8 cellular contexts compared by ENCODE assay signal in genomic region chr3:137692803-137693431, GRCh38.
DNase-seq lines count a peak whose midpoint lies in the region; ATAC-seq and TF ChIP-seq lines count a peak whose summit lies in the region.

No MANE protein-coding gene starts in this region.

- TF ChIP-seq CTCF in GM10266 (IDR thresholded peaks at IDR 0.05; ENCODE audit: control insufficient read depth, insufficient read depth, low read depth, missing control alignments) (peak; percentile 47), mesothelial cell of epicardium (IDR thresholded peaks at IDR 0.05; ENCODE audit: unreplicated experiment) (peak; percentile 25)

- H3K36me3 Mint-ChIP-seq in mesothelial cell of epicardium = no peaks in the 10 kb centered on the region

- ATAC-seq in GM19397 (IDR thresholded peaks at IDR 0.05; ENCODE audit: unreplicated experiment) (no peak), GM21447 (IDR thresholded peaks at IDR 0.05; ENCODE audit: unreplicated experiment) (no peak)

- DNase-seq in GM10266 (ENCODE audit: extremely low spot score) (peak; percentile 40), HuH-7.5 (ENCODE audit: low spot score) (peak; percentile 18), SK-N-DZ (ENCODE audit: low spot score) (peak; percentile 47), mesothelial cell of epicardium (ENCODE audit: low spot score in 2 of 2, unreplicated experiment in 2 of 2) (no peak), GM19240 (ENCODE audit: insufficient read length, low spot score) (no peak), DMS114 treated with DMSO at 0.1 percent for 48 hours (lab: John Stamatoyannopoulos, UW; ENCODE audit: unreplicated experiment) (no peak)

- no peak overlapping the region for H3K27ac Mint-ChIP-seq in mesothelial cell of epicardium

- no peak overlapping the region for H3K4me3 Mint-ChIP-seq in mesothelial cell of epicardium

- no peaks in the 10 kb centered on the region for H3K9me3 Mint-ChIP-seq in mesothelial cell of epicardium

- H3K4me1 Mint-ChIP-seq in mesothelial cell of epicardium = no peaks in the 10 kb centered on the region

- H3K27me3 Mint-ChIP-seq in mesothelial cell of epicardium (ENCODE audit: low read depth) = peaks cover 23% of the 10 kb centered on the region

Comparison
In these comparisons a context has a peak if more than half of its experiments do, and no peak if none do; other contexts are left out.
1. DNase-seq: peak in GM10266 (single experiment), HuH-7.5 (single experiment) and SK-N-DZ (single experiment); none in mesothelial cell of epicardium (0 of 2), GM19240 (single experiment) and DMS114 treated with DMSO at 0.1 percent for 48 hours (single experiment).